24 cellular contexts compared by ENCODE assay signal in genomic region chr7:38862666-38863065, GRCh38. TPM values are rescaled to one million over a fixed set of nuclear protein-coding genes. Genes with fewer than 3 reads are reported as not detected.
A peak's percentile ranks its signal among the peaks of the same experiment; 100 is the strongest.
DNase-seq lines count a peak whose midpoint lies in the region; ATAC-seq, FAIRE-seq and TF ChIP-seq lines count a peak whose summit lies in the region.
"Had no signal": no experiment of that assay in that cellular context is flagged by ENCODE, and none has a peak within 500 bp of the region (broad histone marks: within the 10 kb centered on the region; RNA-seq: fewer than 3 reads in every experiment).

No MANE protein-coding gene starts in this region.

- TF ChIP-seq POLR2A in H54 (IDR thresholded peaks at IDR 0.05; ENCODE audit: low read depth, low read length), result no peak

- peak; percentile 13 for DNase-seq in DMS53 (lab: John Stamatoyannopoulos, UW)
- no peak for DNase-seq in DMS53 treated with DMSO at 0.1 percent for 48 hours (lab: John Stamatoyannopoulos, UW; ENCODE audit: unreplicated experiment)
- no peak for DNase-seq in H54 (ENCODE audit: insufficient read length, low spot score)
- peak; percentile 47 for DNase-seq in SHP77 treated with DMSO at 0.1 percent for 48 hours (lab: John Stamatoyannopoulos, UW)
- DNase-seq in keratinocyte (ENCODE audit: low read depth, low spot score), result no peak
- DNase-seq in left lobe of liver (ENCODE audit: low spot score), result no peak
- DNase-seq in NCI-H1930 (lab: John Stamatoyannopoulos, UW), result no peak
- DNase-seq in ACHN, result no peak
- DNase-seq: 8988T; AML-193; CD8-positive, alpha-beta memory T cell; DMS79 treated with DMSO at 0.1 percent for 48 hours; H7; Kasumi-1; MG63; NCI-H1436; NCI-H2081; NCI-H2227 treated with DMSO at 0.1 percent for 48 hours; NCI-H510A; NCI-H748 treated with DMSO at 0.1 percent for 48 hours; OCI-M1; SIG-M5; SK-N-SH had no signal

- dilution Hi-C loops in keratinocyte (cut with MboI; ENCODE audit: extremely low pct_ligation_motif_present, low sequenced_read_pairs), result no loop called here

- no peak for TF ChIP-seq CTCF in keratinocyte (optimal IDR thresholded peaks at IDR 0.05 in 1 of 3, IDR thresholded peaks at IDR 0.05 in 1 of 3, conservative IDR thresholded peaks at IDR 0.05 in 1 of 3; ENCODE audit: extremely low read depth in 1 of 3, insufficient read depth in 2 of 3, low read length in 3 of 3)

- H4K20me1 ChIP-seq in keratinocyte (ENCODE audit: control insufficient read depth, extremely low read depth, insufficient read depth, low read length), result no peaks in the 10 kb centered on the region

- no peak overlapping the region for H3K4me2 ChIP-seq in keratinocyte (ENCODE audit: control insufficient read depth, extremely low read depth, insufficient read depth, low read depth, low read length)
- H3K4me2 ChIP-seq: SK-N-SH had no signal

- H3K9me3 ChIP-seq in keratinocyte (ENCODE audit: control insufficient read depth, low read depth, low read length), result no peaks in the 10 kb centered on the region
- H3K9me3 ChIP-seq: MG63, SK-N-SH had no signal

- H3K4me3 ChIP-seq in keratinocyte (ENCODE audit: control insufficient read depth in 2 of 3, extremely low read depth in 1 of 3, insufficient read depth in 2 of 3, low read depth in 1 of 3, low read length in 3 of 3), result no peak overlapping the region
- H3K4me3 ChIP-seq: MG63 had no signal

- no peak for ATAC-seq in left lobe of liver

- H3K79me2 ChIP-seq in keratinocyte (ENCODE audit: control insufficient read depth, insufficient read depth, low read length), result no peaks in the 10 kb centered on the region

- no peak overlapping the region for H3K27ac ChIP-seq in keratinocyte (ENCODE audit: control insufficient read depth, insufficient read depth, low read length)
- H3K27ac ChIP-seq: C4-2B had no signal

- no peaks in the 10 kb centered on the region for H3K9me1 ChIP-seq in keratinocyte (ENCODE audit: control insufficient read depth, extremely low read depth, insufficient read depth, low read length)

- peaks cover 34% of the 10 kb centered on the region for H3K4me1 ChIP-seq in keratinocyte (ENCODE audit: control insufficient read depth, extremely low read depth, insufficient read depth, low read length)

- FAIRE-seq in H54 (lab: Jason Lieb, UNC) (peak; percentile 70), keratinocyte (lab: Jason Lieb, UNC) (peak; percentile 23)

- in situ Hi-C loops in ACHN (cut with HindIII; ENCODE audit: low pct_ligation_motif_present, low pct_unique_long_range_greater_than_20kb, low sequenced_read_pairs), result no loop called here

- H3K36me3 ChIP-seq in keratinocyte (ENCODE audit: control insufficient read depth in 2 of 2, extremely low read depth in 1 of 2, insufficient read depth in 2 of 2, low read length in 2 of 2), result peaks cover 0 to 3% of the 10 kb centered on the region in 2 experiments
- H3K36me3 ChIP-seq: MG63 had no signal

- no peaks in the 10 kb centered on the region for H3K27me3 ChIP-seq in keratinocyte (ENCODE audit: control insufficient read depth, extremely low read depth, insufficient read depth, low read length)
- H3K27me3 ChIP-seq: MG63 had no signal

- no peak overlapping the region for H3K9ac ChIP-seq in keratinocyte (ENCODE audit: control insufficient read depth, extremely low read depth, insufficient read depth, low read length)
- H3K9ac ChIP-seq: SK-N-SH had no signal

- no peak overlapping the region for H2AFZ ChIP-seq in keratinocyte (ENCODE audit: control insufficient read depth, low read length)

RNA-seq across cellular contexts. Expression of gene VPS41, which starts 46.3 kb away (rescaled TPM):
- polyA plus RNA-seq in keratinocyte, result 22.9 to 38.1 TPM (median 24.4 TPM) in 3 replicates
- polyA plus RNA-seq in keratinocyte (2011; ENCODE audit: low read depth), result 52.1 TPM
- 17.8 and 28.3 TPM in 2 replicates for polyA plus RNA-seq in keratinocyte (2011; cell fraction: cytosol; rRNA removed)
- polyA plus RNA-seq in keratinocyte (2011; cell fraction: nucleus; rRNA removed), result 29.0 and 57.0 TPM in 2 replicates
- 33.2 and 37.7 TPM in 2 replicates for polyA plus RNA-seq in keratinocyte (2012; ENCODE audit: low replicate concordance)
- 7.2 to 47.0 TPM (median 21.8 TPM) in 3 replicates for polyA minus RNA-seq in keratinocyte
- polyA minus RNA-seq in keratinocyte (2011; cell fraction: cytosol; rRNA and poly(A)+ RNA removed), result 23.2 TPM
- polyA minus RNA-seq in keratinocyte (2011; cell fraction: nucleus; rRNA and poly(A)+ RNA removed), result 32.1 and 66.0 TPM in 2 replicates
- total RNA-seq in left lobe of liver, result 33.9 TPM

Comparison
In these comparisons a context has a peak if more than half of its experiments do, and no peak if none do; other contexts are left out.
1. DNase-seq: peak in DMS53 (single experiment) and SHP77 treated with DMSO at 0.1 percent for 48 hours (single experiment); none in DMS53 treated with DMSO at 0.1 percent for 48 hours (single experiment), H54 (single experiment), keratinocyte (single experiment), left lobe of liver (single experiment), NCI-H1930 (0 of 2) and ACHN (single experiment).